ENCODE assay signal across 29 cellular contexts in the genomic region with DNA sequence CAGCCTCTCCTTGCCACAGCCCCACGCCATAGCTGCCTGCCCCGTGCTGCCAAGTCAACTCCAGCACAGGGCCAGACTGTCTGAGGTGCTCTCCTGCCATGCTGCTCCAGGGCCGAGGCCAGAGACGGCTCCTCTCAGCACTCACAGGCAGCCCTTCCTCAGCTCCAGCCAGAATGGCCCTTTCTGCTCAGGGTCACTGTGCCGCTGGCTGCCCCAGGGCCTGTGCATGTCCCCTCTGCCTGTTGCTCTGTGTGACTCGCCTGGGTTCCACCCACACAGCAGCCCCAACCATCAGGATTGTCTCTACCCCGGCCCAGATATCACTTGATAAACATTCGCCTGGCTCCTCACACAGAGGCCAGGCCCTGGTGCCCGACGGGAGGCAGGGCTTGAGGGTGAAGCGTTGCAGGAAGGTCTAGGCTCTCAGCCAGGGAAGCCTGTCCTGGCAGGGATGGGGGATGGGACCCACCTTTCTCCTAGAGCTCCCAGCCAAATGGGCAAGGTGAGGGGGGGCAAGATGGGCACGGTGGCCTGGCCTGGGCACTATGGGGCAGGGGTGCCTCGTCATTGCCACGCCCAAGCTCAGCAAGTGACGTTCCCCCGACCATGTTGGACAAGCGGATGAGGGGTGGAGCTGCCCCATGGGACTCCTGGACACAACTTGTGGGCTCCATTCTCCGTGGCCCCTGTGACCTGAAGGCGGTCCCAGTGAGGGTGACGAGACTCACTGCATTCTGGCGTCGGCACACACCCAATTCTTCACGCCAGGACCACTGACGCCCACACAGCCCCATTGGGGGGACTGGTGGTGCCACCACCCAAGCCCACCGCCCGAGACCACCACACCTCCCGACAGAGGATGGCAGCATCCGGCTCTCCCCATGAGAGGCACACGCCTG. TPM values are rescaled to one million over a fixed set of nuclear protein-coding genes. Genes with fewer than 3 reads are reported as not detected.
DNase-seq lines count a peak whose midpoint lies in the region; ATAC-seq, FAIRE-seq and TF ChIP-seq lines count a peak whose summit lies in the region.
"Had no signal": no experiment of that assay in that cellular context is flagged by ENCODE, and none has a peak within 500 bp of the region (broad histone marks: within the 10 kb centered on the region; RNA-seq: fewer than 3 reads in every experiment).

No MANE protein-coding gene starts in this region.

- H3K27me3 ChIP-seq in right lobe of liver (no peaks in the 10 kb centered on the region), HepG2 (ENCODE audit: control insufficient read depth in 1 of 2, insufficient read depth in 2 of 2, low read length in 2 of 2) (no peaks in the 10 kb centered on the region), heart left ventricle (no peaks in the 10 kb centered on the region), neural progenitor cell (no peaks in the 10 kb centered on the region), upper lobe of right lung (no peaks in the 10 kb centered on the region)

- TF ChIP-seq RAD21 in HepG2 (CRISPR knock-in tag; IDR thresholded peaks at IDR 0.05) = no peak

- H3K79me2 ChIP-seq in HepG2 (ENCODE audit: insufficient read depth, low read length) = no peaks in the 10 kb centered on the region
- no peaks in the 10 kb centered on the region for H3K79me2 ChIP-seq in neural progenitor cell (ENCODE audit: low read depth)

- no peaks in the 10 kb centered on the region for H3K9me3 Mint-ChIP-seq in neural progenitor cell
- H3K9me3 Mint-ChIP-seq: CD8-positive, alpha-beta T cell; stimulated activated effector memory CD8-positive, alpha-beta T cell treated with anti-CD3 and anti-CD28 coated beads, Interleukin-12 subunit alpha, Interleukin-12 subunit beta, amount 100 ng/mL, for 72 hours had no signal

- TF ChIP-seq EP300 in HepG2 (IDR thresholded peaks at IDR 0.05; ENCODE audit: low read depth in 2 of 2, low read length in 2 of 2) = no peak
- TF ChIP-seq EP300 in HepG2 (CRISPR knock-in tag; IDR thresholded peaks at IDR 0.05; ENCODE audit: borderline replicate concordance) = no peak

- H3K4me1 Mint-ChIP-seq in neural progenitor cell = peaks cover 13% of the 10 kb centered on the region
- H3K4me1 Mint-ChIP-seq: activated naive CD4-positive, alpha-beta T cell treated with anti-CD3 and anti-CD28 coated beads, Interleukin-2, amount 10 ng/mL, durations not matched to agents 7 days and 5 days had no signal

- no peaks in the 10 kb centered on the region for H3K9me3 ChIP-seq in right lobe of liver
- H3K9me3 ChIP-seq in HepG2 (ENCODE audit: low read length) = no peaks in the 10 kb centered on the region
- H3K9me3 ChIP-seq in heart left ventricle = no peaks in the 10 kb centered on the region
- H3K9me3 ChIP-seq in neural progenitor cell (ENCODE audit: low read depth) = no peaks in the 10 kb centered on the region
- no peaks in the 10 kb centered on the region for H3K9me3 ChIP-seq in upper lobe of right lung
- H3K9me3 ChIP-seq: prostate gland had no signal

- FAIRE-seq in HepG2 (lab: Jason Lieb, UNC) = no peak
- FAIRE-seq: A204.1, endothelial cell of umbilical vein, frontal cortex, GM18507, GM19239 had no signal

- no peak overlapping the region for H3K4me3 ChIP-seq in right lobe of liver
- no peak overlapping the region for H3K4me3 ChIP-seq in HepG2 (replicated peaks in 1 of 3; ENCODE audit: insufficient read depth in 1 of 3, low read depth in 2 of 3, low read length in 3 of 3)
- H3K4me3 ChIP-seq in heart left ventricle = no peak overlapping the region
- H3K4me3 ChIP-seq in neural progenitor cell = no peak overlapping the region
- no peak overlapping the region for H3K4me3 ChIP-seq in upper lobe of right lung
- H3K4me3 ChIP-seq: prostate gland had no signal

- POLR2A ChIA-PET in HepG2 (lab: Yijun Ruan, JAX) = no interaction called here

- no peaks in the 10 kb centered on the region for H3K4me1 ChIP-seq in right lobe of liver
- H3K4me1 ChIP-seq in HepG2 (ENCODE audit: insufficient read depth, low read length) = no peaks in the 10 kb centered on the region
- peaks cover 0 to 23% (median 3%) of the 10 kb centered on the region in 12 donors for H3K4me1 ChIP-seq in heart left ventricle
- no peaks in the 10 kb centered on the region for H3K4me1 ChIP-seq in neural progenitor cell
- no peaks in the 10 kb centered on the region for H3K4me1 ChIP-seq in upper lobe of right lung
- H3K4me1 ChIP-seq: prostate gland had no signal

- no peak overlapping the region for H3K27ac Mint-ChIP-seq in neural progenitor cell
- H3K27ac Mint-ChIP-seq: activated CD8-positive, alpha-beta T cell treated with anti-CD3 and anti-CD28 coated beads, Interleukin-2, amount 10 ng/mL, durations not matched to agents 7 days and 5 days; activated naive CD4-positive, alpha-beta T cell treated with anti-CD3 and anti-CD28 coated beads, Interleukin-2, amount 10 ng/mL, durations not matched to agents 7 days and 5 days; CD8-positive, alpha-beta T cell had no signal

- H4K20me1 ChIP-seq in HepG2 (ENCODE audit: insufficient read depth, low read length) (no peaks in the 10 kb centered on the region), neural progenitor cell (ENCODE audit: low read depth) (no peaks in the 10 kb centered on the region)

- WGBS in right lobe of liver (ENCODE audit: insufficient coverage, low coverage, low lambda C conversion rate, missing lambda C conversion rate) = 48% methylated on average over 7 of the region's 29 CpGs
- WGBS in HepG2 (ENCODE audit: low lambda C conversion rate) = 100% methylated on average over 11 of the region's 29 CpGs
- 70 to 78% (median 71%) methylated on average over 14 to 29 of the region's 29 CpGs for WGBS in heart left ventricle, 4 donors

- peaks cover 3% of the 10 kb centered on the region for H3K27me3 Mint-ChIP-seq in neural progenitor cell (ENCODE audit: insufficient read depth, low read depth)
- H3K27me3 Mint-ChIP-seq: activated naive CD4-positive, alpha-beta T cell treated with anti-CD3 and anti-CD28 coated beads, Interleukin-2, amount 10 ng/mL, durations not matched to agents 7 days and 5 days had no signal

- in situ Hi-C loops in HepG2 (cut with HindIII; ENCODE audit: extremely low pct_ligation_motif_present, low pct_unique_long_range_greater_than_20kb) = no loop called here

- DNase-seq in right lobe of liver (peak; percentile 54 to 76 (median 71)), HepG2 (ENCODE audit: low spot score) (no peak), heart left ventricle (peak; percentile 66 to 82 (median 75)), neural progenitor cell (ENCODE audit: low spot score) (no peak), upper lobe of right lung (no peak)
- DNase-seq: activated CD4-positive, alpha-beta T cell treated with anti-CD3 and anti-CD28 coated beads for 4 hours; activated CD8-positive, alpha-beta T cell treated with anti-CD3 and anti-CD28 coated beads, Interleukin-2, amount 10 ng/mL, durations not matched to agents 7 days and 5 days; activated naive CD4-positive, alpha-beta T cell treated with anti-CD3 and anti-CD28 coated beads, Interleukin-2, amount 10 ng/mL, durations not matched to agents 7 days and 5 days; amygdala; CD8-positive, alpha-beta T cell; GOT3; hippocampal formation; Kasumi-1; NCI-H1436 treated with DMSO at 0.1 percent for 48 hours; NCI-H2081 treated with DMSO at 0.1 percent for 48 hours; NCI-H345; nucleus accumbens; T1000; WERI-Rb-1 had no signal

- H2AFZ ChIP-seq in HepG2 (ENCODE audit: low read length) (no peak overlapping the region), neural progenitor cell (replicated peaks) (no peak overlapping the region)

- intact Hi-C loops in right lobe of liver (cut with DNase I) (no loop called here), HepG2 (cut with micrococcal nuclease; ENCODE audit: unreplicated experiment) (no loop called here), heart left ventricle (cut with DNase I) (no loop called here), upper lobe of right lung (cut with DNase I) (no loop called here)

- TF ChIP-seq POLR2A in right lobe of liver (IDR thresholded peaks at IDR 0.05) (no peak), HepG2 (IDR thresholded peaks at IDR 0.05; ENCODE audit: insufficient read depth in 1 of 2, low read depth in 2 of 2, low read length in 2 of 2) (no peak), heart left ventricle (IDR thresholded peaks at IDR 0.05) (no peak)

- H3K27ac ChIP-seq in right lobe of liver = no peak overlapping the region
- no peak overlapping the region for H3K27ac ChIP-seq in HepG2 (ENCODE audit: extremely low read length, insufficient read depth, low read length)
- H3K27ac ChIP-seq in heart left ventricle = peak overlapping the region in 11 of 12 donors; percentile 6 to 76 (median 68)
- H3K27ac ChIP-seq in neural progenitor cell = no peak overlapping the region
- H3K27ac ChIP-seq in upper lobe of right lung = no peak overlapping the region
- H3K27ac ChIP-seq: prostate gland, WERI-Rb-1 had no signal

- H3K4me2 ChIP-seq in HepG2 (ENCODE audit: low read depth, low read length) (no peak overlapping the region), neural progenitor cell (no peak overlapping the region)

- peaks cover 22% of the 10 kb centered on the region for H3K36me3 Mint-ChIP-seq in neural progenitor cell

- CTCF ChIA-PET in HepG2 (lab: Yijun Ruan, JAX; ENCODE audit: low intra/inter-chr PET ratio, low total read pairs) = no interaction called here

- H3K9ac ChIP-seq in HepG2 (ENCODE audit: insufficient read depth, low read depth, low read length) (no peak overlapping the region), neural progenitor cell (no peak overlapping the region)

- TF ChIP-seq CTCF in right lobe of liver (IDR thresholded peaks at IDR 0.05) (no peak), HepG2 (CRISPR knock-in tag; IDR thresholded peaks at IDR 0.05) (no peak), heart left ventricle (IDR thresholded peaks at IDR 0.05) (no peak), neural progenitor cell (IDR thresholded peaks at IDR 0.05) (no peak), upper lobe of right lung (IDR thresholded peaks at IDR 0.05) (no peak)

- H3K36me3 ChIP-seq in right lobe of liver (peaks cover 0 to 8% (median 3%) of the 10 kb centered on the region in 4 donors), HepG2 (replicated peaks in 1 of 2; ENCODE audit: control insufficient read depth in 1 of 2, insufficient read depth in 2 of 2, low read length in 2 of 2) (peaks cover 19 to 39% of the 10 kb centered on the region in 2 experiments; a peak in 4 of 5 replicates), heart left ventricle (peaks cover 0 to 98% (median 66%) of the 10 kb centered on the region in 9 donors), neural progenitor cell (no peaks in the 10 kb centered on the region), upper lobe of right lung (peaks cover 57% of the 10 kb centered on the region)

- H3K4me3 Mint-ChIP-seq in neural progenitor cell = peak overlapping the region; percentile 21
- H3K4me3 Mint-ChIP-seq: activated CD8-positive, alpha-beta T cell treated with anti-CD3 and anti-CD28 coated beads, Interleukin-2, amount 10 ng/mL, durations not matched to agents 7 days and 5 days; activated naive CD4-positive, alpha-beta T cell treated with anti-CD3 and anti-CD28 coated beads, Interleukin-2, amount 10 ng/mL, durations not matched to agents 7 days and 5 days; CD8-positive, alpha-beta T cell; stimulated activated effector memory CD8-positive, alpha-beta T cell treated with anti-CD3 and anti-CD28 coated beads, Interleukin-12 subunit alpha, Interleukin-12 subunit beta, amount 100 ng/mL, for 72 hours had no signal

- no peaks in the 10 kb centered on the region for H3F3A ChIP-seq in neural progenitor cell (ENCODE audit: low read depth)

- BruUV-seq in HepG2 (replicated peaks; lab: Mats Ljungman, UMichigan) = no TSS peak

- ATAC-seq in right lobe of liver = peak; percentile 65 to 93 (median 82)
- ATAC-seq in HepG2 = no peak
- peak; percentile 82 to 93 (median 87) for ATAC-seq in heart left ventricle
- ATAC-seq in upper lobe of right lung = peak; percentile 3
- no peak for ATAC-seq in HG03280 (IDR thresholded peaks at IDR 0.05; ENCODE audit: unreplicated experiment)
- no peak for ATAC-seq in GM21737 (IDR thresholded peaks at IDR 0.05; ENCODE audit: unreplicated experiment)
- no peak for ATAC-seq in HG02884 (IDR thresholded peaks at IDR 0.05; ENCODE audit: unreplicated experiment)
- ATAC-seq: activated CD8-positive, alpha-beta T cell treated with anti-CD3 and anti-CD28 coated beads, Interleukin-2, amount 10 ng/mL, durations not matched to agents 7 days and 5 days; CD8-positive, alpha-beta T cell; stimulated activated effector memory CD8-positive, alpha-beta T cell treated with anti-CD3 and anti-CD28 coated beads, Interleukin-12 subunit alpha, Interleukin-12 subunit beta, amount 100 ng/mL, for 72 hours had no signal

RNA-seq across cellular contexts. Expression of a gene that starts 27.4 kb away (rescaled TPM):
- total RNA-seq in right lobe of liver = 10 to 100 TPM; 16.5 to 25.0 (median 17.7) TPM
- not detected in 2 replicates for total RNA-seq in HepG2 (2016; rRNA removed; fragmentation: Illumina TruSeq; extraction: Trizol)
- not detected in 2 replicates for total RNA-seq in HepG2 (2016; cell fraction: cytosol; rRNA removed; fragmentation: Illumina TruSeq; extraction: Trizol; ENCODE audit: low read depth)
- total RNA-seq in HepG2 (2016; cell fraction: insoluble cytoplasmic fraction; rRNA removed; fragmentation: Illumina TruSeq; extraction: Trizol) = not detected in 2 replicates
- not detected in 2 replicates for total RNA-seq in HepG2 (2016; cell fraction: membrane; rRNA removed; fragmentation: Illumina TruSeq; extraction: Trizol)
- total RNA-seq in HepG2 (2016; cell fraction: nucleus; rRNA removed; fragmentation: Illumina TruSeq; extraction: Trizol) = not detected in 2 replicates
- not detected in 2 replicates for polyA plus RNA-seq in HepG2 (2011; rRNA removed)
- polyA plus RNA-seq in HepG2 (2011; cell fraction: cytosol; rRNA removed) = not detected in 2 replicates
- not detected in 2 replicates for polyA plus RNA-seq in HepG2 (2011; cell fraction: nucleus; rRNA removed)
- polyA plus RNA-seq in HepG2 (2012) = 0.08 and 0.11 TPM in 2 replicates
- polyA plus RNA-seq in HepG2 (2016; cell fraction: cytosol; fragmentation: Illumina TruSeq; extraction: Trizol; ENCODE audit: low read depth) = not detected in 2 replicates
- polyA plus RNA-seq in HepG2 (2016; cell fraction: insoluble cytoplasmic fraction; fragmentation: Illumina TruSeq; extraction: Trizol; ENCODE audit: low read depth) = not detected in 2 replicates
- polyA plus RNA-seq in HepG2 (2016; cell fraction: membrane; fragmentation: Illumina TruSeq; extraction: Trizol; ENCODE audit: low read depth) = not detected in 2 replicates
- polyA plus RNA-seq in HepG2 (2016; cell fraction: nucleus; fragmentation: Illumina TruSeq; extraction: Trizol; ENCODE audit: insufficient read depth, low read depth) = not detected in 2 replicates
- polyA minus RNA-seq in HepG2 (2011; rRNA and poly(A)+ RNA removed; ENCODE audit: low replicate concordance) = 40.4 TPM in 1 of 2 replicates, not detected in the other
- polyA minus RNA-seq in HepG2 (2011; cell fraction: cytosol; rRNA and poly(A)+ RNA removed) = not detected in 2 replicates
- 0.26 TPM in 1 of 2 replicates, not detected in the other for polyA minus RNA-seq in HepG2 (2011; cell fraction: nucleus; rRNA and poly(A)+ RNA removed)
- 10 to 100 TPM; 28.8 to 51.8 (median 34.8) TPM for total RNA-seq in heart left ventricle
- polyA plus RNA-seq in heart left ventricle = 10 to 100 TPM; 40.7 to 56.3 TPM
- 9.0 and 15.0 TPM in 2 replicates for total RNA-seq in neural progenitor cell (ENCODE audit: low replicate concordance)
- total RNA-seq in upper lobe of right lung = 51.3 TPM

RNA-seq across cellular contexts. Expression of a gene that starts 39.8 kb away (rescaled TPM):
- total RNA-seq in right lobe of liver (10 to 100 TPM in 5 of 6 experiments, 1 to 10 TPM in 1; 9.0 to 27.4 (median 11.4) TPM), HepG2 (2016; rRNA removed; fragmentation: Illumina TruSeq; extraction: Trizol) (4.0 and 5.8 TPM in 2 replicates), heart left ventricle (10 to 100 TPM; 16.7 to 48.9 (median 23.8) TPM), neural progenitor cell (ENCODE audit: low replicate concordance) (5.5 and 27.0 TPM in 2 replicates), upper lobe of right lung (59.1 TPM)
- total RNA-seq in HepG2 (2016; cell fraction: cytosol; rRNA removed; fragmentation: Illumina TruSeq; extraction: Trizol; ENCODE audit: low read depth) = 9.0 and 9.9 TPM in 2 replicates
- total RNA-seq in HepG2 (2016; cell fraction: insoluble cytoplasmic fraction; rRNA removed; fragmentation: Illumina TruSeq; extraction: Trizol) = 4.4 and 5.8 TPM in 2 replicates
- 7.1 and 10.6 TPM in 2 replicates for total RNA-seq in HepG2 (2016; cell fraction: membrane; rRNA removed; fragmentation: Illumina TruSeq; extraction: Trizol)
- 2.4 and 2.7 TPM in 2 replicates for total RNA-seq in HepG2 (2016; cell fraction: nucleus; rRNA removed; fragmentation: Illumina TruSeq; extraction: Trizol)
- polyA plus RNA-seq in HepG2 (2011; rRNA removed) (6.1 and 6.7 TPM in 2 replicates), heart left ventricle (10 to 100 TPM; 14.3 to 29.6 TPM)
- 5.7 and 9.2 TPM in 2 replicates for polyA plus RNA-seq in HepG2 (2011; cell fraction: cytosol; rRNA removed)
- 5.6 and 6.5 TPM in 2 replicates for polyA plus RNA-seq in HepG2 (2011; cell fraction: nucleus; rRNA removed)
- polyA plus RNA-seq in HepG2 (2012) = 4.5 and 5.4 TPM in 2 replicates
- polyA plus RNA-seq in HepG2 (2016; cell fraction: cytosol; fragmentation: Illumina TruSeq; extraction: Trizol; ENCODE audit: low read depth) = 11.3 and 13.8 TPM in 2 replicates
- 4.0 and 5.1 TPM in 2 replicates for polyA plus RNA-seq in HepG2 (2016; cell fraction: insoluble cytoplasmic fraction; fragmentation: Illumina TruSeq; extraction: Trizol; ENCODE audit: low read depth)
- 7.8 and 10.1 TPM in 2 replicates for polyA plus RNA-seq in HepG2 (2016; cell fraction: membrane; fragmentation: Illumina TruSeq; extraction: Trizol; ENCODE audit: low read depth)
- 5.5 and 5.6 TPM in 2 replicates for polyA plus RNA-seq in HepG2 (2016; cell fraction: nucleus; fragmentation: Illumina TruSeq; extraction: Trizol; ENCODE audit: insufficient read depth, low read depth)
- 3.5 and 4.3 TPM in 2 replicates for polyA minus RNA-seq in HepG2 (2011; rRNA and poly(A)+ RNA removed; ENCODE audit: low replicate concordance)
- 1.3 and 3.4 TPM in 2 replicates for polyA minus RNA-seq in HepG2 (2011; cell fraction: cytosol; rRNA and poly(A)+ RNA removed)
- polyA minus RNA-seq in HepG2 (2011; cell fraction: nucleus; rRNA and poly(A)+ RNA removed) = 1.3 and 1.9 TPM in 2 replicates

RNA-seq across cellular contexts. Expression of a gene that starts 52.4 kb away (rescaled TPM):
- 1 to 10 TPM; 1.1 to 3.5 (median 1.2) TPM for total RNA-seq in right lobe of liver
- total RNA-seq in HepG2 (2016; rRNA removed; fragmentation: Illumina TruSeq; extraction: Trizol) = 0.04 TPM in 1 of 2 replicates, not detected in the other
- total RNA-seq in HepG2 (2016; cell fraction: cytosol; rRNA removed; fragmentation: Illumina TruSeq; extraction: Trizol; ENCODE audit: low read depth) = not detected in 2 replicates
- total RNA-seq in HepG2 (2016; cell fraction: insoluble cytoplasmic fraction; rRNA removed; fragmentation: Illumina TruSeq; extraction: Trizol) = not detected in 2 replicates
- not detected in 2 replicates for total RNA-seq in HepG2 (2016; cell fraction: membrane; rRNA removed; fragmentation: Illumina TruSeq; extraction: Trizol)
- total RNA-seq in HepG2 (2016; cell fraction: nucleus; rRNA removed; fragmentation: Illumina TruSeq; extraction: Trizol) = not detected in 2 replicates
- 0.16 and 0.22 TPM in 2 replicates for polyA plus RNA-seq in HepG2 (2011; rRNA removed)
- polyA plus RNA-seq in HepG2 (2011; cell fraction: cytosol; rRNA removed) = 0.04 and 0.10 TPM in 2 replicates
- 1.3 and 3.3 TPM in 2 replicates for polyA plus RNA-seq in HepG2 (2011; cell fraction: nucleus; rRNA removed)
- 0.16 TPM in 1 of 2 replicates, not detected in the other for polyA plus RNA-seq in HepG2 (2012)
- polyA plus RNA-seq in HepG2 (2016; cell fraction: cytosol; fragmentation: Illumina TruSeq; extraction: Trizol; ENCODE audit: low read depth) = not detected in 2 replicates
- polyA plus RNA-seq in HepG2 (2016; cell fraction: insoluble cytoplasmic fraction; fragmentation: Illumina TruSeq; extraction: Trizol; ENCODE audit: low read depth) = not detected in 2 replicates
- not detected in 2 replicates for polyA plus RNA-seq in HepG2 (2016; cell fraction: membrane; fragmentation: Illumina TruSeq; extraction: Trizol; ENCODE audit: low read depth)
- polyA plus RNA-seq in HepG2 (2016; cell fraction: nucleus; fragmentation: Illumina TruSeq; extraction: Trizol; ENCODE audit: insufficient read depth, low read depth) = not detected in 2 replicates
- polyA minus RNA-seq in HepG2 (2011; rRNA and poly(A)+ RNA removed; ENCODE audit: low replicate concordance) = 0.36 and 6.6 TPM in 2 replicates
- polyA minus RNA-seq in HepG2 (2011; cell fraction: cytosol; rRNA and poly(A)+ RNA removed) = 0.44 TPM in 1 of 2 replicates, not detected in the other
- 0.13 TPM in 1 of 2 replicates, not detected in the other for polyA minus RNA-seq in HepG2 (2011; cell fraction: nucleus; rRNA and poly(A)+ RNA removed)
- total RNA-seq in heart left ventricle = 10 to 100 TPM; 20.4 to 62.4 (median 28.6) TPM
- 10 to 100 TPM; 19.1 to 25.2 TPM for polyA plus RNA-seq in heart left ventricle
- 2.1 and 4.3 TPM in 2 replicates for total RNA-seq in neural progenitor cell (ENCODE audit: low replicate concordance)
- 31.2 TPM for total RNA-seq in upper lobe of right lung

Comparison
In these comparisons a context has a peak if more than half of its experiments do, and no peak if none do; other contexts are left out.
1. ATAC-seq: peak in right lobe of liver (4 of 4), heart left ventricle (4 of 4) and upper lobe of right lung (single experiment); none in HepG2 (single experiment), HG03280 (single experiment), GM21737 (single experiment) and HG02884 (single experiment).
2. DNase-seq: peak in right lobe of liver (3 of 3) and heart left ventricle (5 of 5); none in HepG2 (single experiment), neural progenitor cell (single experiment) and upper lobe of right lung (single experiment).
3. H3K27ac ChIP-seq: peak in heart left ventricle (11 of 12); none in right lobe of liver (0 of 3), HepG2 (single experiment), neural progenitor cell (single experiment) and upper lobe of right lung (single experiment).